Comparison of ENCODE assay signal across 21 cellular contexts in genomic region chr1:179156026-179156425, GRCh38.
"Had no signal": no experiment of that assay in that cellular context is flagged by ENCODE, and none has a peak within 500 bp of the region (broad histone marks: within the 10 kb centered on the region; RNA-seq: fewer than 3 reads in every experiment).

No MANE protein-coding gene starts in this region.

- ATAC-seq: activated T-helper 17 cell treated with anti-CD3 and anti-CD28 coated beads, Interleukin-2, amount 50 U/mL, for 72 hours; foreskin keratinocyte; naive thymus-derived CD8-positive, alpha-beta T cell; right lobe of liver; upper lobe of right lung had no signal

- H3K27ac ChIP-seq: epithelial cell of prostate, foreskin keratinocyte, neural progenitor cell, right lobe of liver, upper lobe of right lung had no signal

- H3K36me3 ChIP-seq: neural progenitor cell, right lobe of liver, upper lobe of right lung had no signal

- H3K4me1 ChIP-seq: foreskin keratinocyte, neural progenitor cell, upper lobe of right lung had no signal

- H3K4me3 ChIP-seq: lung, neural progenitor cell, right lobe of liver, skin epidermis, upper lobe of right lung had no signal

- H3K9me3 ChIP-seq: right lobe of liver, upper lobe of right lung had no signal

- DNase-seq: activated CD4-positive, alpha-beta T cell treated with anti-CD3 and anti-CD28 coated beads, Interleukin-2, amount 10 ng/mL, durations not matched to agents 24 days and 14 days; activated CD8-positive, alpha-beta memory T cell treated with anti-CD3 and anti-CD28 coated beads for 24 hours; activated CD8-positive, alpha-beta memory T cell treated with anti-CD3 and anti-CD28 coated beads, Interleukin-2, amount 50 U/mL, for 4 hours; activated naive CD4-positive, alpha-beta T cell; activated T-cell treated with anti-CD3 and anti-CD28 coated beads, Interleukin-2, amount 50 U/mL, for 24 hours; cortex of kidney; endodermal cell; foreskin keratinocyte; kidney; naive thymus-derived CD8-positive, alpha-beta T cell; posterior cingulate gyrus; right lobe of liver; stimulated activated CD4-positive, alpha-beta T cell treated with anti-CD3 and anti-CD28 coated beads, Interleukin-1b, Interleukin-23, amount 100 ng/mL, for 48 hours; T-helper 1 cell; T-helper 9 cell; upper lobe of right lung had no signal

- H3K27me3 ChIP-seq: foreskin keratinocyte, neural progenitor cell, right lobe of liver, upper lobe of right lung had no signal
